In the genomic region with DNA sequence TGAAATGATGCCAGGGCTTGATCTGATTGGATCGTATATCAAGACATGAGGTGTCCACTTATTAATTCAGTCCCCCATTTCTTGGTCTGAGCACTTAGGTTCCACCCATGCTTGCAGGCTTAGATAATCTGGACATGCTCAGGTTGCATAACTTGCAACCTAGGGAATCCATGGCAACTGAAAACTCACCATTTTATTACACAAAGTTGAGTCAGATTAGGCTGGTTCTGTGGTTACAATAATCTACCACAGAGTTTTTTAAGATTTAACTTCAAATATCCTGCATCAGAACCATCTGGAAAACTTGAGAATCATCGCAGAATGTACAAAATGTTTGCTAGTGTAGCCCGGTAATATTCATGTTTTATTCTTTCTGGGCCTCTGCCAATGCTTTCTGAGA, we compare ENCODE assay signal across 18 cellular contexts.
DNase-seq lines count a peak whose midpoint lies in the region; ATAC-seq and TF ChIP-seq lines count a peak whose summit lies in the region.
"Had no signal": no experiment of that assay in that cellular context is flagged by ENCODE, and none has a peak within 500 bp of the region (broad histone marks: within the 10 kb centered on the region; RNA-seq: fewer than 3 reads in every experiment).

No MANE protein-coding gene starts in this region.

- intact Hi-C loops in IMR-90 (cut with micrococcal nuclease) (loop anchor here (2.0 kb wide), 1 partner anchor 31 kb away; no protein-coding TSS in a partner anchor), stomach (cut with DNase I; ENCODE audit: low total_unique reads) (no loop called here)
- intact Hi-C loops in CD4-positive, alpha-beta T cell (cut with DNase I, micrococcal nuclease): no loop called here

- H2BK120ac ChIP-seq in IMR-90 (ENCODE audit: low read depth, low read length): no peak overlapping the region

- no peaks in the 10 kb centered on the region for H3K9me3 ChIP-seq in IMR-90 (ENCODE audit: control insufficient read depth, insufficient read depth, low read length)
- H3K9me3 ChIP-seq in CD4-positive, alpha-beta T cell (ENCODE audit: control insufficient read depth, low read length): no peaks in the 10 kb centered on the region
- H3K9me3 ChIP-seq in stomach: no peaks in the 10 kb centered on the region
- H3K9me3 ChIP-seq: SJSA1 had no signal

- no peaks in the 10 kb centered on the region for H3K36me3 Mint-ChIP-seq in CD4-positive, alpha-beta T cell (ENCODE audit: low read depth)
- H3K36me3 Mint-ChIP-seq: type B pancreatic cell had no signal

- H3K9me1 ChIP-seq in IMR-90 (ENCODE audit: insufficient read depth, low read length): no peaks in the 10 kb centered on the region

- H3K4me3 ChIP-seq in AG09309 (ENCODE audit: control insufficient read depth, low read depth, low read length): no peak overlapping the region
- H3K4me3 ChIP-seq in IMR-90 (ENCODE audit: insufficient read depth, low read depth, low read length): no peak overlapping the region
- H3K4me3 ChIP-seq in brain microvascular endothelial cell (ENCODE audit: low read depth, low read length): no peak overlapping the region
- H3K4me3 ChIP-seq in kidney epithelial cell (ENCODE audit: low read depth, low read length): no peak overlapping the region
- no peak overlapping the region for H3K4me3 ChIP-seq in stomach
- H3K4me3 ChIP-seq: K562, SJSA1 had no signal

- no peak for TF ChIP-seq RAD21 in IMR-90 (IDR thresholded peaks at IDR 0.05; ENCODE audit: low read length)

- no peak overlapping the region for H4K91ac ChIP-seq in IMR-90 (ENCODE audit: insufficient read depth, low read depth, low read length)

- H2AK9ac ChIP-seq in IMR-90 (replicated peaks; ENCODE audit: low read depth, low read length, poor library complexity): no peak overlapping the region

- no peak overlapping the region for H2AFZ ChIP-seq in IMR-90 (replicated peaks; ENCODE audit: low read length, poor library complexity)

- in situ Hi-C loops in IMR-90 (cut with MboI; ENCODE audit: low sequenced_read_pairs): no loop called here
- in situ Hi-C loops in brain microvascular endothelial cell (cut with HindIII; ENCODE audit: low pct_ligation_motif_present, low sequenced_read_pairs): no loop called here

- no peak overlapping the region for H3K14ac ChIP-seq in IMR-90 (replicated peaks; ENCODE audit: low read depth, low read length)

- H3K9me3 Mint-ChIP-seq in CD4-positive, alpha-beta T cell: no peaks in the 10 kb centered on the region
- H3K9me3 Mint-ChIP-seq: type B pancreatic cell had no signal

- peak; percentile 57 for ATAC-seq in IMR-90 (ENCODE audit: low read depth)
- no peak for ATAC-seq in CD4-positive, alpha-beta T cell (ENCODE audit: poor library complexity)
- ATAC-seq: K562 had no signal

- H2BK15ac ChIP-seq in IMR-90 (ENCODE audit: low read depth, low read length): no peak overlapping the region

- peak overlapping the region; percentile 3 for H2BK5ac ChIP-seq in IMR-90 (ENCODE audit: low read depth, low read length, poor library complexity, severe bottlenecking)

- H3K79me1 ChIP-seq in IMR-90 (ENCODE audit: low read depth in 1 of 2, low read length in 2 of 2): no peaks in the 10 kb centered on the region

- no peaks in the 10 kb centered on the region for H4K20me1 ChIP-seq in IMR-90 (ENCODE audit: insufficient read depth, low read length)

- no TSS peak for BruUV-seq in IMR-90 (replicated peaks; lab: Mats Ljungman, UMichigan)

- no peak overlapping the region for H3K18ac ChIP-seq in IMR-90 (ENCODE audit: low read depth, low read length)

- dilution Hi-C loops in IMR-90 (cut with HindIII; ENCODE audit: low sequenced_read_pairs, unreplicated experiment): no loop called here

- no peak overlapping the region for H3K4ac ChIP-seq in IMR-90 (ENCODE audit: low read depth, low read length)

- DNase-seq in AG09309 (ENCODE audit: low read depth) (peak; percentile 93), IMR-90 (peak; percentile 88), brain microvascular endothelial cell (peak; percentile 88), kidney epithelial cell (ENCODE audit: low read depth) (peak; percentile 31), medulla oblongata (ENCODE audit: extremely low spot score) (no peak), foreskin melanocyte (no peak), stomach (no peak)
- DNase-seq in CD4-positive, alpha-beta T cell: no peak
- DNase-seq: activated naive CD4-positive, alpha-beta T cell treated with Interleukin-2 at 50 U/mL for 16 hours; DMS153; midbrain; NCI-H1694; NCI-H82; posterior cingulate gyrus; WERI-Rb-1 had no signal

- H3K56ac ChIP-seq in IMR-90 (ENCODE audit: extremely low read depth, insufficient read depth, low read length): no peak overlapping the region

- no peak overlapping the region for H3K23ac ChIP-seq in IMR-90 (ENCODE audit: low read depth, low read length)

- no peak overlapping the region for H2AK5ac ChIP-seq in IMR-90 (ENCODE audit: low read depth, low read length)

- H3K27ac ChIP-seq in IMR-90 (ENCODE audit: insufficient read depth, low read length) (no peak overlapping the region), brain microvascular endothelial cell (peak overlapping the region; percentile 52), stomach (no peak overlapping the region)
- H3K27ac ChIP-seq in CD4-positive, alpha-beta T cell (ENCODE audit: low read depth, low read length): no peak overlapping the region
- H3K27ac ChIP-seq: SJSA1, WERI-Rb-1 had no signal

- TF ChIP-seq POLR2A in IMR-90 (IDR thresholded peaks at IDR 0.05; ENCODE audit: low read depth, low read length) (no peak), stomach (IDR thresholded peaks at IDR 0.05) (no peak)

- TF ChIP-seq EP300 in stomach (IDR thresholded peaks at IDR 0.05): no peak

- POLR2A ChIA-PET in IMR-90 (lab: Charles Lee; ENCODE audit: unreplicated experiment): no interaction called here
- POLR2A ChIA-PET in CD4-positive, alpha-beta T cell (lab: Charles Lee): no interaction called here

- H4K8ac ChIP-seq in IMR-90 (ENCODE audit: low read depth in 2 of 2, low read length in 2 of 2): no peak overlapping the region

- H2BK20ac ChIP-seq in IMR-90 (ENCODE audit: low read depth, low read length): no peak overlapping the region

- H3K27me3 Mint-ChIP-seq in CD4-positive, alpha-beta T cell: no peaks in the 10 kb centered on the region
- H3K27me3 Mint-ChIP-seq: type B pancreatic cell had no signal

- no peaks in the 10 kb centered on the region for H3K36me3 ChIP-seq in IMR-90 (ENCODE audit: control insufficient read depth, insufficient read depth, low read length)
- H3K36me3 ChIP-seq in brain microvascular endothelial cell (replicated peaks): no peaks in the 10 kb centered on the region
- no peaks in the 10 kb centered on the region for H3K36me3 ChIP-seq in kidney epithelial cell (ENCODE audit: control insufficient read depth, insufficient read depth, low read length)
- no peaks in the 10 kb centered on the region for H3K36me3 ChIP-seq in stomach
- H3K36me3 ChIP-seq: SJSA1, WERI-Rb-1 had no signal

- no CpG with 5 or more reads among the region's 3 CpGs for WGBS in IMR-90 (ENCODE audit: extremely low coverage in 2 of 2, insufficient read length in 1 of 2), 2 experiments
- 82 to 96% (median 89%) methylated on average over 3 of the region's 3 CpGs for WGBS in stomach, 5 donors

- no peak overlapping the region for H3K4me3 Mint-ChIP-seq in CD4-positive, alpha-beta T cell
- H3K4me3 Mint-ChIP-seq: type B pancreatic cell had no signal

- H4K5ac ChIP-seq in IMR-90 (ENCODE audit: low read depth, low read length): no peak overlapping the region; the same call in 1 of the 2 replicates

- no peaks in the 10 kb centered on the region for H3K4me1 Mint-ChIP-seq in CD4-positive, alpha-beta T cell (ENCODE audit: low read depth)

- H3K27ac Mint-ChIP-seq in CD4-positive, alpha-beta T cell: no peak overlapping the region
- H3K27ac Mint-ChIP-seq: type B pancreatic cell had no signal

- H3K4me2 ChIP-seq in IMR-90 (ENCODE audit: low read depth, low read length): no peak overlapping the region

- H3K4me1 ChIP-seq in IMR-90 (ENCODE audit: control insufficient read depth, insufficient read depth, low read length) (no peaks in the 10 kb centered on the region; the same call in 1 of the 2 replicates), stomach (no peaks in the 10 kb centered on the region)
- H3K4me1 ChIP-seq: SJSA1 had no signal

- CTCF ChIA-PET in IMR-90 (lab: Yijun Ruan, JAX): no interaction called here
- CTCF ChIA-PET in CD4-positive, alpha-beta T cell (lab: Charles Lee): no interaction called here

- no peak for TF ChIP-seq CTCF in AG09309 (IDR thresholded peaks at IDR 0.05; ENCODE audit: control insufficient read depth, insufficient read depth, low read depth, low read length, missing control alignments)
- no peak for TF ChIP-seq CTCF in IMR-90 (conservative IDR thresholded peaks at IDR 0.05; ENCODE audit: low read depth, low read length)
- TF ChIP-seq CTCF in brain microvascular endothelial cell (IDR thresholded peaks at IDR 0.05; ENCODE audit: low read depth, low read length, missing control alignments): no peak
- TF ChIP-seq CTCF in kidney epithelial cell (IDR thresholded peaks at IDR 0.05; ENCODE audit: insufficient read depth, low read length, poor library complexity, severe bottlenecking): no peak
- no peak for TF ChIP-seq CTCF in CD4-positive, alpha-beta T cell (IDR thresholded peaks at IDR 0.05)
- TF ChIP-seq CTCF in stomach (IDR thresholded peaks at IDR 0.05): no peak

- H3K27me3 ChIP-seq in IMR-90 (ENCODE audit: control insufficient read depth, insufficient read depth, low read length) (no peaks in the 10 kb centered on the region), brain microvascular endothelial cell (replicated peaks) (no peaks in the 10 kb centered on the region), kidney epithelial cell (ENCODE audit: control insufficient read depth, insufficient read depth, low read length) (no peaks in the 10 kb centered on the region), stomach (no peaks in the 10 kb centered on the region)
- no peaks in the 10 kb centered on the region for H3K27me3 ChIP-seq in CD4-positive, alpha-beta T cell (ENCODE audit: control insufficient read depth, insufficient read depth, low read length)
- H3K27me3 ChIP-seq: SJSA1 had no signal

- H3K9ac ChIP-seq in IMR-90 (ENCODE audit: low read depth, low read length): no peak overlapping the region

TF ChIP-seq in IMR-90, 13 proteins besides CTCF, POLR2A, EP300 and RAD21:
- TF ChIP-seq RFX5 (IDR thresholded peaks at IDR 0.05; ENCODE audit: low read depth, low read length) (no peak), CEBPB (IDR thresholded peaks at IDR 0.05; ENCODE audit: low read depth, low read length) (peak; percentile 96)

Comparison
In these comparisons a context has a peak if more than half of its experiments do, and no peak if none do; other contexts are left out.
1. DNase-seq: peak in AG09309 (single experiment), IMR-90 (single experiment), brain microvascular endothelial cell (single experiment) and kidney epithelial cell (single experiment); none in medulla oblongata (single experiment), foreskin melanocyte (single experiment), CD4-positive, alpha-beta T cell (0 of 10) and stomach (single experiment).